Comparison of ENCODE assay signal across 8 cellular contexts in genomic region chr7:2248984-2249694, GRCh38. TPM values are rescaled to one million over a fixed set of nuclear protein-coding genes. Genes with fewer than 3 reads are reported as not detected.
DNase-seq lines count a peak whose midpoint lies in the region; ATAC-seq lines count a peak whose summit lies in the region.

No MANE protein-coding gene starts in this region.

- no peaks in the 10 kb centered on the region for H3K36me3 Mint-ChIP-seq in naive B cell

- ATAC-seq in GM21737 (IDR thresholded peaks at IDR 0.05; ENCODE audit: unreplicated experiment): peak; percentile 53
- ATAC-seq in naive B cell (ENCODE audit: low read depth in 2 of 2): peak; percentile 8 to 13
- ATAC-seq in HG02763 (IDR thresholded peaks at IDR 0.05; ENCODE audit: unreplicated experiment): no peak

- H3K9me3 Mint-ChIP-seq in naive B cell: no peaks in the 10 kb centered on the region

- peak overlapping the region; percentile 49 to 94 (median 76) for H3K27ac Mint-ChIP-seq in naive B cell

- peak overlapping the region in 3 of 8 donors; percentile 12 to 33 (median 30) for H3K4me3 Mint-ChIP-seq in naive B cell

- H3K27me3 Mint-ChIP-seq in naive B cell: no peaks in the 10 kb centered on the region

- H3K4me1 Mint-ChIP-seq in naive B cell: peaks cover 37 to 63% (median 62%) of the 10 kb centered on the region in 3 donors

- peak in 8 of 14 donors; percentile 19 to 62 (median 39) for DNase-seq in C1 segment of cervical spinal cord (lab: John Stamatoyannopoulos, UW)
- peak; percentile 99 for DNase-seq in RPMI7951 (ENCODE audit: low read depth)
- DNase-seq in dermis blood vessel endothelial cell: peak; percentile 90
- no peak for DNase-seq in naive B cell
- DNase-seq in DMS79 treated with DMSO at 0.1 percent for 48 hours (lab: John Stamatoyannopoulos, UW): no peak
- no peak for DNase-seq in SHP77 (lab: John Stamatoyannopoulos, UW)

RNA-seq across cellular contexts. Expression of gene NUDT1, which starts 7.1 kb away (rescaled TPM):
- total RNA-seq in RPMI7951 (2014; rRNA removed; shearing (Covaris generic)): 131 and 171 TPM in 2 replicates
- 8.0 and 14.2 TPM in 2 replicates for total RNA-seq in dermis blood vessel endothelial cell
- polyA plus RNA-seq in naive B cell (ENCODE audit: low read depth in 6 of 6): 10 to 100 TPM; 50.8 to 78.8 (median 59.4) TPM

RNA-seq across cellular contexts. Expression of gene MRM2, which starts 7.1 kb away (rescaled TPM):
- 36.4 and 36.8 TPM in 2 replicates for total RNA-seq in RPMI7951 (2014; rRNA removed; shearing (Covaris generic))
- total RNA-seq in dermis blood vessel endothelial cell: 15.3 and 20.1 TPM in 2 replicates
- polyA plus RNA-seq in naive B cell (ENCODE audit: low read depth in 6 of 6): 10 to 100 TPM; 29.2 to 64.2 (median 46.1) TPM

RNA-seq across cellular contexts. Expression of gene MAD1L1, which starts 16.4 kb away (rescaled TPM):
- 133 and 165 TPM in 2 replicates for total RNA-seq in RPMI7951 (2014; rRNA removed; shearing (Covaris generic))
- total RNA-seq in dermis blood vessel endothelial cell: 48.4 and 53.3 TPM in 2 replicates
- polyA plus RNA-seq in naive B cell (ENCODE audit: low read depth in 6 of 6): 100 to 1,000 TPM; 109 to 209 (median 158) TPM

Comparison
In these comparisons a context has a peak if more than half of its experiments do, and no peak if none do; other contexts are left out.
1. DNase-seq: peak in C1 segment of cervical spinal cord (8 of 14), RPMI7951 (single experiment) and dermis blood vessel endothelial cell (single experiment); none in naive B cell (single experiment), DMS79 treated with DMSO at 0.1 percent for 48 hours (single experiment) and SHP77 (0 of 2).